In genomic region chr12:120687570-120688289, GRCh38 we compare ENCODE assay signal across 8 cellular contexts. TPM values are rescaled to one million over a fixed set of nuclear protein-coding genes. Genes with fewer than 3 reads are reported as not detected.
DNase-seq lines count a peak whose midpoint lies in the region; ATAC-seq and TF ChIP-seq lines count a peak whose summit lies in the region.

No MANE protein-coding gene starts in this region.

- peak overlapping the region; percentile 92 for H3K4me3 Mint-ChIP-seq in activated CD4-positive, alpha-beta T cell treated with anti-CD3 and anti-CD28 coated beads for 36 hours
- H3K4me3 Mint-ChIP-seq in activated CD8-positive, alpha-beta T cell treated with anti-CD3 and anti-CD28 coated beads for 36 hours = peak overlapping the region; percentile 92
- H3K4me3 Mint-ChIP-seq in osteocyte (ENCODE audit: unreplicated experiment) = peak overlapping the region; percentile 86

- CTCF ChIA-PET in activated CD4-positive, alpha-beta T cell treated with anti-CD3 and anti-CD28 coated beads for 36 hours (lab: Charles Lee) = interaction anchor here (0.8 to 1.4 kb wide), 7 partner anchors 22 to 106 kb away, joined by 3 to 5 read pairs (median 4); partner anchors contain the start of genes POP5 and UNC119B
- CTCF ChIA-PET in activated CD8-positive, alpha-beta T cell treated with anti-CD3 and anti-CD28 coated beads for 36 hours (lab: Charles Lee) = interaction anchor here (0.9 to 6.4 kb wide), 5 partner anchors 10 to 191 kb away, joined by 3 to 45 read pairs (median 6); partner anchors contain the start of genes CABP1 and POP5

- TF ChIP-seq POLR2A in erythroblast (IDR thresholded peaks at IDR 0.05; ENCODE audit: low read length) = no peak

- H3K27ac Mint-ChIP-seq in activated CD4-positive, alpha-beta T cell treated with anti-CD3 and anti-CD28 coated beads for 36 hours = peak overlapping the region; percentile 78
- peak overlapping the region; percentile 82 for H3K27ac Mint-ChIP-seq in activated CD8-positive, alpha-beta T cell treated with anti-CD3 and anti-CD28 coated beads for 36 hours
- H3K27ac Mint-ChIP-seq in osteocyte (ENCODE audit: unreplicated experiment) = peak overlapping the region; percentile 75

- no peak for TF ChIP-seq CTCF in activated CD8-positive, alpha-beta T cell treated with anti-CD3 and anti-CD28 coated beads for 36 hours (IDR thresholded peaks at IDR 0.05)
- no peak for TF ChIP-seq CTCF in osteocyte (IDR thresholded peaks at IDR 0.05)

- intact Hi-C loops in activated CD4-positive, alpha-beta T cell treated with anti-CD3 and anti-CD28 coated beads for 36 hours (cut with DNase I, micrococcal nuclease) = loop anchor here (1.0 to 5.0 kb wide), 13 partner anchors 41 to 1115 kb away; partner anchors contain the start of genes BICDL1 (in 1 of the 2), CABP1 (in 1 of the 2), CAMKK2 (in 1 of the 2) and COX6A1 (in 1 of the 2)
- intact Hi-C loops in activated CD8-positive, alpha-beta T cell treated with anti-CD3 and anti-CD28 coated beads for 36 hours (cut with micrococcal nuclease) = no loop called here

- no peak for ATAC-seq in activated CD4-positive, alpha-beta T cell treated with anti-CD3 and anti-CD28 coated beads for 36 hours
- ATAC-seq in activated CD8-positive, alpha-beta T cell treated with anti-CD3 and anti-CD28 coated beads for 36 hours = no peak

- H3K36me3 Mint-ChIP-seq in activated CD4-positive, alpha-beta T cell treated with anti-CD3 and anti-CD28 coated beads for 36 hours (ENCODE audit: low read depth) = peaks cover 13% of the 10 kb centered on the region
- peaks cover 12% of the 10 kb centered on the region for H3K36me3 Mint-ChIP-seq in activated CD8-positive, alpha-beta T cell treated with anti-CD3 and anti-CD28 coated beads for 36 hours (ENCODE audit: low read depth)
- no peaks in the 10 kb centered on the region for H3K36me3 Mint-ChIP-seq in osteocyte (ENCODE audit: unreplicated experiment)

- POLR2A ChIA-PET in activated CD4-positive, alpha-beta T cell treated with anti-CD3 and anti-CD28 coated beads for 36 hours (lab: Charles Lee) = interaction anchor here (0.5 kb wide), 1 partner anchor 48 kb away, joined by 3 read pairs; no protein-coding TSS in a partner anchor
- POLR2A ChIA-PET in activated CD8-positive, alpha-beta T cell treated with anti-CD3 and anti-CD28 coated beads for 36 hours (lab: Charles Lee) = interaction anchor here (0.6 to 1.5 kb wide), 4 partner anchors 21 to 106 kb away, joined by 3 to 5 read pairs (median 4); partner anchors contain the start of genes POP5 and UNC119B

- DNase-seq in activated CD4-positive, alpha-beta T cell treated with anti-CD3 and anti-CD28 coated beads for 36 hours = peak; percentile 66
- no peak for DNase-seq in activated CD4-positive, alpha-beta T cell treated with anti-CD3 and anti-CD28 coated beads for 1 hour
- DNase-seq in activated CD8-positive, alpha-beta T cell treated with anti-CD3 and anti-CD28 coated beads for 36 hours = peak; percentile 73
- peak; percentile 58 to 64 for DNase-seq in erythroblast (lab: John Stamatoyannopoulos, UW)
- no peak for DNase-seq in osteocyte (ENCODE audit: extremely low spot score, unreplicated experiment)
- no peak for DNase-seq in T-helper 9 cell
- no peak for DNase-seq in NCI-H2227 (lab: John Stamatoyannopoulos, UW; ENCODE audit: unreplicated experiment)
- no peak for DNase-seq in amniotic stem cell (lab: John Stamatoyannopoulos, UW)

- no peaks in the 10 kb centered on the region for H3K9me3 Mint-ChIP-seq in activated CD4-positive, alpha-beta T cell treated with anti-CD3 and anti-CD28 coated beads for 36 hours (ENCODE audit: low read depth)
- no peaks in the 10 kb centered on the region for H3K9me3 Mint-ChIP-seq in activated CD8-positive, alpha-beta T cell treated with anti-CD3 and anti-CD28 coated beads for 36 hours
- H3K9me3 Mint-ChIP-seq in osteocyte (ENCODE audit: unreplicated experiment) = no peaks in the 10 kb centered on the region

- H3K27me3 Mint-ChIP-seq in activated CD4-positive, alpha-beta T cell treated with anti-CD3 and anti-CD28 coated beads for 36 hours = no peaks in the 10 kb centered on the region
- H3K27me3 Mint-ChIP-seq in activated CD8-positive, alpha-beta T cell treated with anti-CD3 and anti-CD28 coated beads for 36 hours = no peaks in the 10 kb centered on the region
- H3K27me3 Mint-ChIP-seq in osteocyte (ENCODE audit: unreplicated experiment) = no peaks in the 10 kb centered on the region

- peaks cover 54% of the 10 kb centered on the region for H3K4me1 Mint-ChIP-seq in activated CD4-positive, alpha-beta T cell treated with anti-CD3 and anti-CD28 coated beads for 36 hours
- peaks cover 44% of the 10 kb centered on the region for H3K4me1 Mint-ChIP-seq in activated CD8-positive, alpha-beta T cell treated with anti-CD3 and anti-CD28 coated beads for 36 hours (ENCODE audit: low read depth)
- peaks cover 42% of the 10 kb centered on the region for H3K4me1 Mint-ChIP-seq in osteocyte (ENCODE audit: unreplicated experiment)

RNA-seq across cellular contexts. Expression of gene MLEC, which starts 0.8 kb away (rescaled TPM):
- total RNA-seq in activated CD4-positive, alpha-beta T cell treated with anti-CD3 and anti-CD28 coated beads for 36 hours = 10 to 100 TPM; 70.6 to 89.5 TPM
- 10 to 100 TPM; 79.2 to 79.4 TPM for total RNA-seq in activated CD8-positive, alpha-beta T cell treated with anti-CD3 and anti-CD28 coated beads for 36 hours
- total RNA-seq in osteocyte = 129 TPM in 2 replicates

RNA-seq across cellular contexts. Expression of gene UNC119B, which starts 22.5 kb away (rescaled TPM):
- total RNA-seq in activated CD4-positive, alpha-beta T cell treated with anti-CD3 and anti-CD28 coated beads for 36 hours = 10 to 100 TPM; 20.1 to 26.6 TPM
- 10 to 100 TPM; 23.8 to 24.3 TPM for total RNA-seq in activated CD8-positive, alpha-beta T cell treated with anti-CD3 and anti-CD28 coated beads for 36 hours
- 26.8 and 27.9 TPM in 2 replicates for total RNA-seq in osteocyte

RNA-seq across cellular contexts. Expression of gene ACADS, which starts 37.9 kb away (rescaled TPM):
- 10 to 100 TPM; 10.1 to 17.4 TPM for total RNA-seq in activated CD4-positive, alpha-beta T cell treated with anti-CD3 and anti-CD28 coated beads for 36 hours
- total RNA-seq in activated CD8-positive, alpha-beta T cell treated with anti-CD3 and anti-CD28 coated beads for 36 hours = 10 to 100 TPM; 17.4 to 18.1 TPM
- 4.6 and 4.9 TPM in 2 replicates for total RNA-seq in osteocyte

RNA-seq across cellular contexts. Expression of gene CABP1, which starts 47.3 kb away (rescaled TPM):
- total RNA-seq in activated CD4-positive, alpha-beta T cell treated with anti-CD3 and anti-CD28 coated beads for 36 hours = under 1 TPM; 0.73 to 0.90 TPM
- 1 to 10 TPM in 1 of 2 experiments, under 1 TPM in 1; 0.50 to 1.1 TPM for total RNA-seq in activated CD8-positive, alpha-beta T cell treated with anti-CD3 and anti-CD28 coated beads for 36 hours
- not detected in 2 replicates for total RNA-seq in osteocyte

Comparison
In these comparisons a context has a peak if more than half of its experiments do, and no peak if none do; other contexts are left out.
1. DNase-seq: peak in activated CD4-positive, alpha-beta T cell treated with anti-CD3 and anti-CD28 coated beads for 36 hours (single experiment), activated CD8-positive, alpha-beta T cell treated with anti-CD3 and anti-CD28 coated beads for 36 hours (single experiment) and erythroblast (2 of 2); none in activated CD4-positive, alpha-beta T cell treated with anti-CD3 and anti-CD28 coated beads for 1 hour (single experiment), osteocyte (single experiment), T-helper 9 cell (single experiment), NCI-H2227 (single experiment) and amniotic stem cell (single experiment).
2. Peak in every context shown above with its lines, with median percentiles within 50 percentile points of each other: H3K27ac Mint-ChIP-seq and H3K4me3 Mint-ChIP-seq.